ENCODE assay signal across 10 cellular contexts in the genomic region with DNA sequence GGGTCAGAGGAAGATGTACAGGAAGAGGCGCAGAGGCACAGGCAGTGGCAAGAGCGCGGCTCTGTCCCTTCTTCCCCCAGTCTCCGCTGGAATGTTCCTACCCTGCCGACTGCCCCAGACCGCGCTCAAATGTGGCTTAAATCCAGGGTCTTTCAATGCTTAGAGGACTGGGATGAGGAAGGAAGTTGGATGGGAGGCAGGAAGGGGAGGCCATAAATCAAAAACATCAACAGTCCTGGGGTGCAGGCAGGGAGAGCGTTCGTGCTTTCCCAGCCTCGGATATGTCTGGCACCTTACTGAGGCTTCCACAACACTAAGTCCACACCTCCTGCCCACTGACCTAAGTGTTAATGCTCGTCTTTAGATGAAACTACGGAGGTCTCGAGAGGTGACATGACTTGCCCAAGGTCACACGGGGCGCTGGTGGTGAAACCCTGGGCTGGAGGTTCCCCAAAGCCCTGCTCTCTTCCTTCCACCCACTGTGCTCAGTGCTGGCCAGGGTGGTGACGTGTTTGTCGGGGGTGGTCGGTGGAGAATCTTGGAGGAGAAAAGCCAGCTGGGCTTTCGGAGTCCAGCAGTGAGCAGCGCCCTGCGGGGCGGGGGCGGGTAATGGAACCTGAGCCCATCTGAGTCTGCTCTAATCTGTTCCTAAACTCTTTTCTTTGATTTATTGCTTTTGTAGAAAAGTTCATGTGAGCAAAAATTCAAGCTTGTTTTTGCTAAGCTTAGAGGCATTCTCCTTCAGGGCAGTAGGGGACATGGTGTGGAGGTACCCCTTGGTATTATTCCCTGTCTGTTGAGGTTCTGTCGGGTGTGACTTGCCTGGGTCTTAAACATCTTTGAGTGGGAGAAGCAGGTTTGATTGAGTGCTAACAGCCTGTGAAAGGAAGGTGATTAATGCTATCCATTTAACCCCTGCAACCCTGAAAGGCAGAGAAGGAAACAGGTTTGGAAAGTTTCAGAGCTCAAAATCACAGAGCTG. TPM values are rescaled to one million over a fixed set of nuclear protein-coding genes. Genes with fewer than 3 reads are reported as not detected.
DNase-seq lines count a peak whose midpoint lies in the region; ATAC-seq and TF ChIP-seq lines count a peak whose summit lies in the region.
"Had no signal": no experiment of that assay in that cellular context is flagged by ENCODE, and none has a peak within 500 bp of the region (broad histone marks: within the 10 kb centered on the region; RNA-seq: fewer than 3 reads in every experiment).

No MANE protein-coding gene starts in this region.

- H2BK12ac ChIP-seq in mesenchymal stem cell (ENCODE audit: low read length in 2 of 2), result peak overlapping the region; percentile 69 to 86

- H3K14ac ChIP-seq in mesenchymal stem cell (ENCODE audit: low read length in 2 of 2), result peak overlapping the region in 1 of 2 experiments; percentile 37

- H3K79me1 ChIP-seq in mesenchymal stem cell (replicated peaks; ENCODE audit: low read length, poor library complexity, severe bottlenecking), result no peaks in the 10 kb centered on the region

- peak overlapping the region; percentile 20 for H4K8ac ChIP-seq in mesenchymal stem cell (ENCODE audit: low read length)

- H4K91ac ChIP-seq in mesenchymal stem cell (ENCODE audit: low read length), result no peak overlapping the region

- no peaks in the 10 kb centered on the region for H3K36me3 Mint-ChIP-seq in MCF 10A (ENCODE audit: insufficient read depth, unreplicated experiment)
- no peaks in the 10 kb centered on the region for H3K36me3 Mint-ChIP-seq in CD4-positive, alpha-beta T cell (ENCODE audit: low read depth)

- H3K36me3 ChIP-seq in breast epithelium (no peaks in the 10 kb centered on the region), mesenchymal stem cell (ENCODE audit: control insufficient read depth in 1 of 2, insufficient read depth in 2 of 2, low read depth in 1 of 2, low read length in 2 of 2) (no peaks in the 10 kb centered on the region)

- no peak overlapping the region for H3K4ac ChIP-seq in mesenchymal stem cell (ENCODE audit: low read depth in 1 of 2, low read length in 2 of 2)

- no peak for ATAC-seq in CD4-positive, alpha-beta T cell (ENCODE audit: poor library complexity)

- 19% methylated on average over 20 of the region's 24 CpGs for WGBS in mesenchymal stem cell

- peak overlapping the region; percentile 49 for H3K9ac ChIP-seq in mesenchymal stem cell (ENCODE audit: low read length)

- H3K4me3 ChIP-seq in breast epithelium (peak overlapping the region; percentile 16 to 50 (median 26)), epithelial cell of esophagus (ENCODE audit: low read length) (peak overlapping the region; percentile 37), mesenchymal stem cell (ENCODE audit: insufficient read depth in 1 of 2, low read depth in 1 of 2, low read length in 2 of 2) (peak overlapping the region in 1 of 2 experiments; percentile 53)

- no peak overlapping the region for H3K4me3 Mint-ChIP-seq in MCF 10A (ENCODE audit: unreplicated experiment)
- no peak overlapping the region for H3K4me3 Mint-ChIP-seq in CD4-positive, alpha-beta T cell
- H3K4me3 Mint-ChIP-seq: activated CD4-positive, alpha-beta T cell treated with anti-CD3 and anti-CD28 coated beads, Interleukin-2, amount 10 ng/mL, durations not matched to agents 24 days and 14 days had no signal

- H3K9me3 ChIP-seq in breast epithelium (no peaks in the 10 kb centered on the region), mesenchymal stem cell (ENCODE audit: control insufficient read depth, low read length) (no peaks in the 10 kb centered on the region)
- no peaks in the 10 kb centered on the region for H3K9me3 ChIP-seq in CD4-positive, alpha-beta T cell (ENCODE audit: control insufficient read depth, low read length)

- peaks cover 0 to 26% of the 10 kb centered on the region in 2 donors for H3K27me3 ChIP-seq in breast epithelium
- H3K27me3 ChIP-seq in mesenchymal stem cell (ENCODE audit: control insufficient read depth in 1 of 2, insufficient read depth in 1 of 2, low read length in 2 of 2), result no peaks in the 10 kb centered on the region
- H3K27me3 ChIP-seq in CD4-positive, alpha-beta T cell (ENCODE audit: control insufficient read depth, insufficient read depth, low read length), result peaks cover 40% of the 10 kb centered on the region

- POLR2A ChIA-PET in MCF 10A (lab: Yijun Ruan, JAX), result no interaction called here
- POLR2A ChIA-PET in CD4-positive, alpha-beta T cell (lab: Charles Lee), result no interaction called here

- H3K9me3 Mint-ChIP-seq in MCF 10A (ENCODE audit: unreplicated experiment), result no peaks in the 10 kb centered on the region
- H3K9me3 Mint-ChIP-seq in CD4-positive, alpha-beta T cell, result no peaks in the 10 kb centered on the region
- H3K9me3 Mint-ChIP-seq: activated CD4-positive, alpha-beta T cell treated with anti-CD3 and anti-CD28 coated beads, Interleukin-2, amount 10 ng/mL, durations not matched to agents 24 days and 14 days had no signal

- TF ChIP-seq CTCF in breast epithelium (IDR thresholded peaks at IDR 0.05), result no peak
- TF ChIP-seq CTCF in MCF 10A (IDR thresholded peaks at IDR 0.05; ENCODE audit: unreplicated experiment), result no peak
- no peak for TF ChIP-seq CTCF in epithelial cell of esophagus (IDR thresholded peaks at IDR 0.05; ENCODE audit: insufficient read depth, low read depth, low read length, missing control alignments)
- no peak for TF ChIP-seq CTCF in CD4-positive, alpha-beta T cell (IDR thresholded peaks at IDR 0.05)

- H2BK15ac ChIP-seq in mesenchymal stem cell (ENCODE audit: low read depth, poor library complexity, severe bottlenecking), result no peak overlapping the region

- peak overlapping the region; percentile 8 to 40 for H3K18ac ChIP-seq in mesenchymal stem cell (ENCODE audit: low read depth in 1 of 2, low read length in 2 of 2)

- no peak overlapping the region for H2BK120ac ChIP-seq in mesenchymal stem cell (ENCODE audit: low read depth, low read length)

- no peak overlapping the region for H2BK5ac ChIP-seq in mesenchymal stem cell (ENCODE audit: low read depth, low read length, poor library complexity, severe bottlenecking)

- no peak for DNase-seq in breast epithelium (ENCODE audit: low spot score in 2 of 2)
- DNase-seq in MCF 10A (ENCODE audit: unreplicated experiment), result no peak
- peak; percentile 37 for DNase-seq in epithelial cell of esophagus (ENCODE audit: low read depth)
- peak; percentile 67 for DNase-seq in mesenchymal stem cell
- DNase-seq in HT-29 (ENCODE audit: low spot score), result no peak
- no peak for DNase-seq in CD4-positive, alpha-beta T cell
- DNase-seq in NCI-H2029 (lab: John Stamatoyannopoulos, UW), result no peak
- no peak for DNase-seq in stimulated activated CD4-positive, alpha-beta T cell treated with anti-CD3 and anti-CD28 coated beads, Interleukin-4, amount 100 ng/mL, for 4 hours
- DNase-seq: activated CD4-positive, alpha-beta T cell treated with anti-CD3 and anti-CD28 coated beads, Interleukin-2, amount 10 ng/mL, durations not matched to agents 24 days and 14 days; NCI-H1105 had no signal

- peak overlapping the region; percentile 67 for H3K4me2 ChIP-seq in mesenchymal stem cell (ENCODE audit: low read length, poor library complexity, severe bottlenecking)

- intact Hi-C loops in breast epithelium (cut with DNase I; ENCODE audit: low total_unique reads) (no loop called here), MCF 10A (cut with micrococcal nuclease) (no loop called here)
- intact Hi-C loops in CD4-positive, alpha-beta T cell (cut with DNase I, micrococcal nuclease), result no loop called here

- peaks cover 20% of the 10 kb centered on the region for H3K4me1 Mint-ChIP-seq in MCF 10A (ENCODE audit: insufficient read depth, unreplicated experiment)
- H3K4me1 Mint-ChIP-seq in CD4-positive, alpha-beta T cell (ENCODE audit: low read depth), result peaks cover 6% of the 10 kb centered on the region

- no peak for TF ChIP-seq POLR2A in breast epithelium (IDR thresholded peaks at IDR 0.05)

- BruUV-seq in MCF 10A (replicated peaks; lab: Mats Ljungman, UMichigan), result no TSS peak

- no peak overlapping the region for H3K27ac Mint-ChIP-seq in MCF 10A (ENCODE audit: low read depth, unreplicated experiment)
- no peak overlapping the region for H3K27ac Mint-ChIP-seq in CD4-positive, alpha-beta T cell
- H3K27ac Mint-ChIP-seq: activated CD4-positive, alpha-beta T cell treated with anti-CD3 and anti-CD28 coated beads, Interleukin-2, amount 10 ng/mL, durations not matched to agents 24 days and 14 days had no signal

- no peak overlapping the region for H3K23ac ChIP-seq in mesenchymal stem cell (ENCODE audit: low read length in 2 of 2)

- H3K27ac ChIP-seq in breast epithelium (peak overlapping the region in 1 of 2 donors; percentile 58), mesenchymal stem cell (ENCODE audit: low read length, poor library complexity, severe bottlenecking) (no peak overlapping the region)
- H3K27ac ChIP-seq in CD4-positive, alpha-beta T cell (ENCODE audit: low read depth, low read length), result no peak overlapping the region

- H2AK5ac ChIP-seq in mesenchymal stem cell (ENCODE audit: low read length, severe bottlenecking), result no peak overlapping the region

- H3K4me1 ChIP-seq in breast epithelium (no peaks in the 10 kb centered on the region), mesenchymal stem cell (ENCODE audit: control insufficient read depth, insufficient read depth, low read depth, low read length) (peaks cover 16% of the 10 kb centered on the region)

- peak overlapping the region; percentile 21 for H2AFZ ChIP-seq in mesenchymal stem cell (ENCODE audit: low read depth, low read length)

- CTCF ChIA-PET in MCF 10A (lab: Yijun Ruan, JAX), result no interaction called here
- CTCF ChIA-PET in CD4-positive, alpha-beta T cell (lab: Charles Lee), result no interaction called here

- no peaks in the 10 kb centered on the region for H3K27me3 Mint-ChIP-seq in MCF 10A (ENCODE audit: insufficient read depth, unreplicated experiment)
- peaks cover 82% of the 10 kb centered on the region for H3K27me3 Mint-ChIP-seq in CD4-positive, alpha-beta T cell

RNA-seq across cellular contexts. Expression of a gene that starts 0.7 kb away (rescaled TPM):
- total RNA-seq in breast epithelium, result 1 to 10 TPM in 2 of 3 donors, under 1 TPM in 1; 0.98 to 1.3 (median 1.0) TPM
- not detected in 2 replicates for total RNA-seq in MCF 10A (2022)
- 1.6 TPM for polyA plus RNA-seq in mesenchymal stem cell (2013, experiment 1 of 2)
- 1.5 TPM for polyA plus RNA-seq in mesenchymal stem cell (2013, experiment 2 of 2)
- 1.7 and 3.2 TPM in 2 replicates for total RNA-seq in HT-29 (2014; rRNA removed; shearing (Covaris generic))
- total RNA-seq in CD4-positive, alpha-beta T cell, result under 1 TPM; 0.38 to 0.50 TPM
- total RNA-seq: activated CD4-positive, alpha-beta T cell treated with anti-CD3 and anti-CD28 coated beads, Interleukin-2, amount 10 ng/mL, durations not matched to agents 24 days and 14 days had no signal

RNA-seq across cellular contexts. Expression of a gene that starts 37.2 kb away (rescaled TPM):
- under 1 TPM; 0.16 to 0.33 (median 0.29) TPM for total RNA-seq in breast epithelium
- total RNA-seq in MCF 10A (2022), result not detected in 2 replicates
- 0.12 TPM for polyA plus RNA-seq in mesenchymal stem cell (2013, experiment 1 of 2)
- 0.08 TPM for polyA plus RNA-seq in mesenchymal stem cell (2013, experiment 2 of 2)
- not detected in 2 replicates for total RNA-seq in HT-29 (2014; rRNA removed; shearing (Covaris generic))
- not detected for total RNA-seq in CD4-positive, alpha-beta T cell
- total RNA-seq: activated CD4-positive, alpha-beta T cell treated with anti-CD3 and anti-CD28 coated beads, Interleukin-2, amount 10 ng/mL, durations not matched to agents 24 days and 14 days had no signal

RNA-seq across cellular contexts. Expression of a gene that starts 43.6 kb away (rescaled TPM):
- 100 to 1,000 TPM in 1 of 3 donors, 10 to 100 TPM in 2; 92.1 to 146 (median 94.1) TPM for total RNA-seq in breast epithelium
- total RNA-seq in MCF 10A (2022), result 20.9 and 26.1 TPM in 2 replicates
- 22.9 TPM for polyA plus RNA-seq in mesenchymal stem cell (2013, experiment 1 of 2)
- 22.7 TPM for polyA plus RNA-seq in mesenchymal stem cell (2013, experiment 2 of 2)
- 21.2 and 22.3 TPM in 2 replicates for total RNA-seq in HT-29 (2014; rRNA removed; shearing (Covaris generic))
- 1 to 10 TPM; 6.6 to 7.5 TPM for total RNA-seq in CD4-positive, alpha-beta T cell

Comparison
In these comparisons a context has a peak if more than half of its experiments do, and no peak if none do; other contexts are left out.
1. DNase-seq: peak in epithelial cell of esophagus (single experiment) and mesenchymal stem cell (single experiment); none in breast epithelium (0 of 2), MCF 10A (single experiment), HT-29 (single experiment), CD4-positive, alpha-beta T cell (0 of 10), NCI-H2029 (single experiment) and stimulated activated CD4-positive, alpha-beta T cell treated with anti-CD3 and anti-CD28 coated beads, Interleukin-4, amount 100 ng/mL, for 4 hours (0 of 2).